In genomic region chr2:176118606-176119370, GRCh38 we compare ENCODE assay signal across 8 cellular contexts. TPM values are rescaled to one million over a fixed set of nuclear protein-coding genes. Genes with fewer than 3 reads are reported as not detected.
DNase-seq lines count a peak whose midpoint lies in the region; ATAC-seq and TF ChIP-seq lines count a peak whose summit lies in the region.

No MANE protein-coding gene starts in this region.

- H3K9me3 ChIP-seq in testis, result no peaks in the 10 kb centered on the region

- WGBS in testis, 2 donors, result 6 to 12% methylated on average over 24 of the region's 24 CpGs

- no peak for DNase-seq in activated naive CD4-positive, alpha-beta T cell treated with anti-CD3 and anti-CD28 coated beads, Interleukin-2, amount 10 ng/mL, durations not matched to agents 7 days and 5 days
- no peak for DNase-seq in activated naive CD4-positive, alpha-beta T cell treated with anti-CD3 and anti-CD28 coated beads, Interleukin-2, amount 50 U/mL, for 16 hours
- DNase-seq in NCI-H510A (lab: John Stamatoyannopoulos, UW) (peak; percentile 39), dermis blood vessel endothelial cell (peak; percentile 92), testis (peak; percentile 87), COR-L47 (lab: John Stamatoyannopoulos, UW) (no peak), left cardiac atrium (no peak)
- no peak for DNase-seq in activated naive CD8-positive, alpha-beta T cell treated with anti-CD3 and anti-CD28 coated beads, Interleukin-2, amount 50 U/mL, for 24 hours

- H3K36me3 ChIP-seq in testis (ENCODE audit: low read depth, missing control alignments), result no peaks in the 10 kb centered on the region

- peak overlapping the region; percentile 46 to 51 for H3K4me3 ChIP-seq in testis

- peak; percentile 42 to 67 (median 61) for TF ChIP-seq CTCF in testis (IDR thresholded peaks at IDR 0.05)

- H3K27ac Mint-ChIP-seq in activated naive CD4-positive, alpha-beta T cell treated with anti-CD3 and anti-CD28 coated beads, Interleukin-2, amount 10 ng/mL, durations not matched to agents 7 days and 5 days, result peak overlapping the region; percentile 22
- H3K27ac Mint-ChIP-seq in activated naive CD8-positive, alpha-beta T cell treated with anti-CD3 and anti-CD28 coated beads, Interleukin-2, amount 50 U/mL, for 24 hours, result no peak overlapping the region

- ATAC-seq in activated naive CD8-positive, alpha-beta T cell treated with anti-CD3 and anti-CD28 coated beads, Interleukin-2, amount 50 U/mL, for 24 hours, result no peak
- ATAC-seq in left cardiac atrium, result no peak

- peaks cover 97% of the 10 kb centered on the region for H3K27me3 Mint-ChIP-seq in activated naive CD4-positive, alpha-beta T cell treated with anti-CD3 and anti-CD28 coated beads, Interleukin-2, amount 10 ng/mL, durations not matched to agents 7 days and 5 days
- peaks cover 84% of the 10 kb centered on the region for H3K27me3 Mint-ChIP-seq in activated naive CD8-positive, alpha-beta T cell treated with anti-CD3 and anti-CD28 coated beads, Interleukin-2, amount 50 U/mL, for 24 hours

- no peak for TF ChIP-seq POLR2A in testis (IDR thresholded peaks at IDR 0.05)

- no peaks in the 10 kb centered on the region for H3K27me3 ChIP-seq in testis

- no peak overlapping the region for H3K4me3 Mint-ChIP-seq in activated naive CD4-positive, alpha-beta T cell treated with anti-CD3 and anti-CD28 coated beads, Interleukin-2, amount 10 ng/mL, durations not matched to agents 7 days and 5 days
- H3K4me3 Mint-ChIP-seq in activated naive CD8-positive, alpha-beta T cell treated with anti-CD3 and anti-CD28 coated beads, Interleukin-2, amount 50 U/mL, for 24 hours, result no peak overlapping the region

- peaks cover 3% of the 10 kb centered on the region for H3K4me1 Mint-ChIP-seq in activated naive CD4-positive, alpha-beta T cell treated with anti-CD3 and anti-CD28 coated beads, Interleukin-2, amount 10 ng/mL, durations not matched to agents 7 days and 5 days
- H3K4me1 Mint-ChIP-seq in activated naive CD8-positive, alpha-beta T cell treated with anti-CD3 and anti-CD28 coated beads, Interleukin-2, amount 50 U/mL, for 24 hours, result peaks cover 7% of the 10 kb centered on the region

- H3K4me1 ChIP-seq in testis, result no peaks in the 10 kb centered on the region

- H3K36me3 Mint-ChIP-seq in activated naive CD4-positive, alpha-beta T cell treated with anti-CD3 and anti-CD28 coated beads, Interleukin-2, amount 10 ng/mL, durations not matched to agents 7 days and 5 days, result peaks cover 4% of the 10 kb centered on the region
- H3K36me3 Mint-ChIP-seq in activated naive CD8-positive, alpha-beta T cell treated with anti-CD3 and anti-CD28 coated beads, Interleukin-2, amount 50 U/mL, for 24 hours (ENCODE audit: low read depth), result peaks cover 5% of the 10 kb centered on the region

- H3K9me3 Mint-ChIP-seq in activated naive CD4-positive, alpha-beta T cell treated with anti-CD3 and anti-CD28 coated beads, Interleukin-2, amount 10 ng/mL, durations not matched to agents 7 days and 5 days, result peaks cover 4% of the 10 kb centered on the region
- H3K9me3 Mint-ChIP-seq in activated naive CD8-positive, alpha-beta T cell treated with anti-CD3 and anti-CD28 coated beads, Interleukin-2, amount 50 U/mL, for 24 hours, result peaks cover 12% of the 10 kb centered on the region

- intact Hi-C loops in testis (cut with DNase I; ENCODE audit: low total_unique reads), result no loop called here
- intact Hi-C loops in left cardiac atrium (cut with DNase I), result no loop called here

- H3K27ac ChIP-seq in testis, result peak overlapping the region; percentile 95 to 98

- CTCF ChIA-PET in activated naive CD4-positive, alpha-beta T cell treated with anti-CD3 and anti-CD28 coated beads, Interleukin-2, amount 10 ng/mL, durations not matched to agents 7 days and 5 days (lab: Charles Lee), result interaction anchor here (1.8 kb wide), 1 partner anchor 13 kb away, joined by 5 read pairs; no protein-coding TSS in a partner anchor

RNA-seq across cellular contexts. Expression of gene HOXD10, which starts 2.2 kb away (rescaled TPM):
- total RNA-seq in dermis blood vessel endothelial cell (7.7 and 15.2 TPM in 2 replicates), testis (1 to 10 TPM; 2.7 to 3.3 TPM), left cardiac atrium (not detected)
- 0.92 TPM for polyA plus RNA-seq in testis (ENCODE audit: insufficient read depth, low read depth, low replicate concordance)

RNA-seq across cellular contexts. Expression of gene HOXD9, which starts 3.7 kb away (rescaled TPM):
- total RNA-seq in dermis blood vessel endothelial cell (24.5 and 28.4 TPM in 2 replicates), testis (10 to 100 TPM; 15.7 to 21.2 TPM), left cardiac atrium (under 1 TPM; 0.13 to 0.27 TPM)
- polyA plus RNA-seq in testis (ENCODE audit: insufficient read depth, low read depth, low replicate concordance), result 8.2 TPM

RNA-seq across cellular contexts. Expression of gene HOXD8, which starts 10.7 kb away (rescaled TPM):
- total RNA-seq in dermis blood vessel endothelial cell, result 30.3 and 33.0 TPM in 2 replicates
- 10 to 100 TPM; 39.8 to 41.2 TPM for total RNA-seq in testis
- polyA plus RNA-seq in testis (ENCODE audit: insufficient read depth, low read depth, low replicate concordance), result 36.6 TPM
- total RNA-seq in left cardiac atrium, result 1 to 10 TPM; 1.2 to 1.3 TPM

RNA-seq across cellular contexts. Expression of gene HOXD11, which starts 11.7 kb away (rescaled TPM):
- 0.17 TPM in 1 of 2 replicates, not detected in the other for total RNA-seq in dermis blood vessel endothelial cell
- total RNA-seq in testis, result 1 to 10 TPM in 1 of 2 donors, under 1 TPM in 1; 0.62 to 1.7 TPM
- polyA plus RNA-seq in testis (ENCODE audit: insufficient read depth, low read depth, low replicate concordance), result 0.29 TPM
- not detected for total RNA-seq in left cardiac atrium

RNA-seq across cellular contexts. Expression of gene HOXD12, which starts 19.2 kb away (rescaled TPM):
- not detected in 2 replicates for total RNA-seq in dermis blood vessel endothelial cell
- total RNA-seq in testis, result not detected
- not detected for polyA plus RNA-seq in testis (ENCODE audit: insufficient read depth, low read depth, low replicate concordance)
- not detected for total RNA-seq in left cardiac atrium

Comparison
In these comparisons a context has a peak if more than half of its experiments do, and no peak if none do; other contexts are left out.
1. DNase-seq: peak in NCI-H510A (single experiment), dermis blood vessel endothelial cell (single experiment) and testis (single experiment); none in activated naive CD4-positive, alpha-beta T cell treated with anti-CD3 and anti-CD28 coated beads, Interleukin-2, amount 10 ng/mL, durations not matched to agents 7 days and 5 days (single experiment), activated naive CD4-positive, alpha-beta T cell treated with anti-CD3 and anti-CD28 coated beads, Interleukin-2, amount 50 U/mL, for 16 hours (single experiment), activated naive CD8-positive, alpha-beta T cell treated with anti-CD3 and anti-CD28 coated beads, Interleukin-2, amount 50 U/mL, for 24 hours (single experiment), COR-L47 (single experiment) and left cardiac atrium (single experiment).
2. RNA of gene HOXD9, which starts 3.7 kb away (total RNA-seq): 24.5 to 28.4 TPM in dermis blood vessel endothelial cell and 15.7 to 21.2 TPM in testis; 0.13 to 0.27 TPM in left cardiac atrium; every median in the first group is over 10 times any median in the second.
3. RNA of gene HOXD8, which starts 10.7 kb away (total RNA-seq): 39.8 to 41.2 TPM in testis and 30.3 to 33.0 TPM in dermis blood vessel endothelial cell; 1.2 to 1.3 TPM in left cardiac atrium; every median in the first group is over 10 times any median in the second.